Comparison of ENCODE assay signal across 22 cellular contexts in genomic region chr12:54509660-54510059, GRCh38. TPM values are rescaled to one million over a fixed set of nuclear protein-coding genes. Genes with fewer than 3 reads are reported as not detected.
DNase-seq lines count a peak whose midpoint lies in the region; ATAC-seq and TF ChIP-seq lines count a peak whose summit lies in the region.
"Had no signal": no experiment of that assay in that cellular context is flagged by ENCODE, and none has a peak within 500 bp of the region (broad histone marks: within the 10 kb centered on the region; RNA-seq: fewer than 3 reads in every experiment).

No MANE protein-coding gene starts in this region.

- peaks cover 8% of the 10 kb centered on the region for H3K27me3 Mint-ChIP-seq in endodermal cell (ENCODE audit: insufficient read depth)

- no peak overlapping the region for H2BK120ac ChIP-seq in mesendoderm (ENCODE audit: low read depth, low read length)

- H3K9ac ChIP-seq in endodermal cell (ENCODE audit: extremely low read depth, low read length, poor library complexity, severe bottlenecking) (no peak overlapping the region), mesendoderm (ENCODE audit: low read length) (no peak overlapping the region)
- H3K9ac ChIP-seq: BLaER1 had no signal

- H3K27ac ChIP-seq in A673 (ENCODE audit: low read depth, low read length, poor library complexity, severe bottlenecking) (peak overlapping the region; percentile 21), endodermal cell (ENCODE audit: low read depth, low read length) (no peak overlapping the region), mesendoderm (ENCODE audit: low read depth, low read length) (no peak overlapping the region)
- H3K27ac ChIP-seq: 22Rv1, A549, BLaER1, HL-60 had no signal

- H3K9me3 ChIP-seq in A673 (ENCODE audit: low read depth, low read length, poor library complexity, severe bottlenecking), result no peaks in the 10 kb centered on the region
- H3K9me3 ChIP-seq in endodermal cell (ENCODE audit: control insufficient read depth, low read length), result no peaks in the 10 kb centered on the region
- H3K9me3 ChIP-seq: A549, BLaER1, HAP-1 had no signal

- peaks cover 8% of the 10 kb centered on the region for H3K4me1 ChIP-seq in A673 (ENCODE audit: insufficient read depth, low read length, poor library complexity, severe bottlenecking)
- H3K4me1 ChIP-seq in endodermal cell (ENCODE audit: control insufficient read depth, insufficient read depth, low read length), result peaks cover 3% of the 10 kb centered on the region
- no peaks in the 10 kb centered on the region for H3K4me1 ChIP-seq in mesendoderm (ENCODE audit: control insufficient read depth, low read depth, low read length)
- H3K4me1 ChIP-seq: A549, HAP-1 had no signal

- TF ChIP-seq CTCF in A673 (conservative IDR thresholded peaks at IDR 0.05; ENCODE audit: low read depth, low read length), result no peak
- TF ChIP-seq CTCF in endodermal cell (conservative IDR thresholded peaks at IDR 0.05), result no peak

- intact Hi-C loops in A673 (cut with micrococcal nuclease; ENCODE audit: unreplicated experiment), result no loop called here

- no peak overlapping the region for H4K8ac ChIP-seq in mesendoderm (ENCODE audit: low read depth, low read length)

- no peak overlapping the region for H2BK15ac ChIP-seq in mesendoderm (replicated peaks; ENCODE audit: low read depth)

- H3K79me2 ChIP-seq in mesendoderm (ENCODE audit: control insufficient read depth, insufficient read depth, low read length), result no peaks in the 10 kb centered on the region

- no peak overlapping the region for H3K23ac ChIP-seq in mesendoderm (ENCODE audit: low read length)

- H3K4me3 Mint-ChIP-seq in endodermal cell, result no peak overlapping the region
- H3K4me3 Mint-ChIP-seq: CD14-positive monocyte; CD8-positive, alpha-beta T cell had no signal

- H3K36me3 Mint-ChIP-seq in endodermal cell (ENCODE audit: low read depth), result no peaks in the 10 kb centered on the region

- CTCF ChIA-PET in A673 (lab: Charles Lee), result no interaction called here

- WGBS in endodermal cell (ENCODE audit: insufficient coverage in 1 of 2, insufficient read length in 1 of 2), 2 experiments, result 43 to 67% methylated on average over 1 to 4 of the region's 4 CpGs
- no CpG with 5 or more reads among the region's 4 CpGs for WGBS in mesendoderm (ENCODE audit: extremely low coverage, insufficient coverage, low lambda C conversion rate)

- H3K4me2 ChIP-seq in mesendoderm (ENCODE audit: low read length), result no peak overlapping the region
- H3K4me2 ChIP-seq: A549, BLaER1 had no signal

- H3K79me1 ChIP-seq in mesendoderm (ENCODE audit: low read length), result no peaks in the 10 kb centered on the region

- H3K27ac Mint-ChIP-seq in endodermal cell, result peak overlapping the region; percentile 62
- H3K27ac Mint-ChIP-seq: CD8-positive, alpha-beta T cell had no signal

- H3K27me3 ChIP-seq in A673 (replicated peaks; ENCODE audit: insufficient read depth, low read depth, low read length, poor library complexity), result no peaks in the 10 kb centered on the region
- H3K27me3 ChIP-seq in H7 (ENCODE audit: control insufficient read depth, insufficient read depth, low read length), result no peaks in the 10 kb centered on the region
- H3K27me3 ChIP-seq in endodermal cell (ENCODE audit: control insufficient read depth, insufficient read depth, low read length, poor library complexity, severe bottlenecking), result no peaks in the 10 kb centered on the region
- no peaks in the 10 kb centered on the region for H3K27me3 ChIP-seq in mesendoderm (ENCODE audit: insufficient read depth, low read length, poor library complexity)
- H3K27me3 ChIP-seq: BLaER1 had no signal

- no peak overlapping the region for H3K4me3 ChIP-seq in A673 (ENCODE audit: low read depth, low read length, poor library complexity, severe bottlenecking)
- H3K4me3 ChIP-seq in H7 (ENCODE audit: insufficient read depth, low read depth, low read length), result no peak overlapping the region
- no peak overlapping the region for H3K4me3 ChIP-seq in endodermal cell (ENCODE audit: low read length)
- no peak overlapping the region for H3K4me3 ChIP-seq in mesendoderm (ENCODE audit: low read length)
- H3K4me3 ChIP-seq: A549, BLaER1, HAP-1, K562 had no signal

- no peak overlapping the region for H2BK5ac ChIP-seq in mesendoderm (ENCODE audit: low read length)

- DNase-seq in A673 (ENCODE audit: low spot score), result no peak
- DNase-seq in H7, result peak; percentile 29
- DNase-seq in endodermal cell, result no peak
- peak; percentile 18 for DNase-seq in mesendoderm
- no peak for DNase-seq in activated gamma-delta T cell treated with Interleukin-2 at 50 U/mL for 16 hours
- no peak for DNase-seq in NCI-H510A treated with DMSO at 0.1 percent for 48 hours (lab: John Stamatoyannopoulos, UW)
- DNase-seq: Calu3; CD8-positive, alpha-beta T cell; DND-41; EL; GOT3; IMR-90 had no signal

- H3K18ac ChIP-seq in mesendoderm (ENCODE audit: low read length), result no peak overlapping the region

- no peaks in the 10 kb centered on the region for H3K9me3 Mint-ChIP-seq in endodermal cell
- H3K9me3 Mint-ChIP-seq: CD14-positive monocyte; CD8-positive, alpha-beta T cell had no signal

- no peak overlapping the region for H4K5ac ChIP-seq in mesendoderm (ENCODE audit: low read length)

- H3K56ac ChIP-seq in mesendoderm (ENCODE audit: low read length), result peak overlapping the region; percentile 3

- H3K36me3 ChIP-seq in A673 (ENCODE audit: insufficient read depth, low read length, poor library complexity, severe bottlenecking) (peaks cover 93% of the 10 kb centered on the region), H7 (replicated peaks; ENCODE audit: control insufficient read depth, insufficient read depth, low read length) (no peaks in the 10 kb centered on the region), endodermal cell (ENCODE audit: control insufficient read depth, insufficient read depth, low read length) (no peaks in the 10 kb centered on the region), mesendoderm (ENCODE audit: control insufficient read depth, insufficient read depth, low read length) (no peaks in the 10 kb centered on the region)
- H3K36me3 ChIP-seq: HAP-1 had no signal

- no peak for ATAC-seq in GM21717 (IDR thresholded peaks at IDR 0.05; ENCODE audit: unreplicated experiment)
- ATAC-seq: A549; CD8-positive, alpha-beta T cell; K562 had no signal

- peaks cover 8% of the 10 kb centered on the region for H3K4me1 Mint-ChIP-seq in endodermal cell

- H2AK5ac ChIP-seq in mesendoderm (ENCODE audit: low read length), result no peak overlapping the region

- POLR2A ChIA-PET in A673 (lab: Charles Lee; ENCODE audit: low non-redundant PET), result no interaction called here

- no TSS peak for BruUV-seq in A673 (replicated peaks; lab: Mats Ljungman, UMichigan)

- H3K4ac ChIP-seq in mesendoderm (ENCODE audit: low read depth, low read length), result no peak overlapping the region

RNA-seq across cellular contexts. Expression of gene NCKAP1L, which starts 12.1 kb away (rescaled TPM):
- total RNA-seq in A673 (2021) (250 and 279 TPM in 2 replicates), endodermal cell (1 to 10 TPM; 2.1 to 2.5 TPM)
- not detected in 2 replicates for total RNA-seq in H7 (2014; rRNA removed; shearing (Covaris generic))
- polyA plus RNA-seq in endodermal cell (2013, experiment 1 of 2), result 0.78 TPM
- polyA plus RNA-seq in endodermal cell (2013, experiment 2 of 2), result 0.75 TPM
- 0.06 TPM for polyA plus RNA-seq in mesendoderm (2013, experiment 1 of 2)
- 0.04 TPM for polyA plus RNA-seq in mesendoderm (2013, experiment 2 of 2)
- total RNA-seq: Calu3, HT1080, IMR-90 had no signal
- polyA plus RNA-seq: AG04450, IMR-90 had no signal

RNA-seq across cellular contexts. Expression of gene GTSF1, which starts 36.3 kb away (rescaled TPM):
- total RNA-seq in A673 (2021) (not detected in 2 replicates), endodermal cell (not detected)
- 1.0 TPM in 1 of 2 replicates, not detected in the other for total RNA-seq in H7 (2014; rRNA removed; shearing (Covaris generic))
- not detected for polyA plus RNA-seq in endodermal cell (2013, experiment 1 of 2)
- polyA plus RNA-seq in endodermal cell (2013, experiment 2 of 2), result not detected
- 2.7 TPM for polyA plus RNA-seq in mesendoderm (2013, experiment 1 of 2)
- 2.8 TPM for polyA plus RNA-seq in mesendoderm (2013, experiment 2 of 2)
- total RNA-seq: IMR-90 had no signal
- polyA plus RNA-seq: A549, AG04450, IMR-90 had no signal

RNA-seq across cellular contexts. Expression of gene PDE1B, which starts 39.7 kb away (rescaled TPM):
- total RNA-seq in A673 (2021) (11.5 and 11.7 TPM in 2 replicates), endodermal cell (1 to 10 TPM; 1.1 to 1.6 TPM)
- total RNA-seq in H7 (2014; rRNA removed; shearing (Covaris generic)), result 5.0 and 7.7 TPM in 2 replicates
- 11.4 TPM for polyA plus RNA-seq in endodermal cell (2013, experiment 1 of 2)
- 10.6 TPM for polyA plus RNA-seq in endodermal cell (2013, experiment 2 of 2)
- 3.9 TPM for polyA plus RNA-seq in mesendoderm (2013, experiment 1 of 2)
- 4.4 TPM for polyA plus RNA-seq in mesendoderm (2013, experiment 2 of 2)
- total RNA-seq: Calu3, HT1080, IMR-90 had no signal
- polyA plus RNA-seq: AG04450, IMR-90 had no signal

Comparison
In these comparisons a context has a peak if more than half of its experiments do, and no peak if none do; other contexts are left out.
1. DNase-seq: peak in H7 (single experiment) and mesendoderm (single experiment); none in A673 (single experiment), endodermal cell (single experiment), activated gamma-delta T cell treated with Interleukin-2 at 50 U/mL for 16 hours (single experiment) and NCI-H510A treated with DMSO at 0.1 percent for 48 hours (single experiment).
2. RNA of gene NCKAP1L, which starts 12.1 kb away (total RNA-seq): 250 to 279 TPM in A673; 2.1 to 2.5 TPM in endodermal cell and not detected in H7; every median in the first group is over 10 times any median in the second.